Comparison of ENCODE assay signal across 1 cellular context in genomic region chr20:1881240-1881835, GRCh38.
TF ChIP-seq lines count a peak whose summit lies in the region.

No MANE protein-coding gene starts in this region.

TF ChIP-seq in HepG2, 621 proteins besides CTCF, POLR2A, EP300 and RAD21 (continued from another document):
- no peak for TF ChIP-seq ZNF318 (CRISPR knock-in tag; IDR thresholded peaks at IDR 0.05)
- TF ChIP-seq HNF4G (IDR thresholded peaks at IDR 0.05; ENCODE audit: borderline replicate concordance, low read depth, low read length) = peak; percentile 94
- TF ChIP-seq HNF4G (CRISPR knock-in tag; IDR thresholded peaks at IDR 0.05; ENCODE audit: borderline replicate concordance, low read depth) = peak; percentile 62; the same call in 1 of the 2 replicates
- TF ChIP-seq ZNF160 (CRISPR knock-in tag; IDR thresholded peaks at IDR 0.05) = no peak
- no peak for TF ChIP-seq IKZF1 (IDR thresholded peaks at IDR 0.05)
- TF ChIP-seq ZNF251 (CRISPR knock-in tag; IDR thresholded peaks at IDR 0.05) = no peak
- TF ChIP-seq DPF2 (CRISPR knock-in tag; IDR thresholded peaks at IDR 0.05; ENCODE audit: borderline replicate concordance, low read depth) = 0 out of 2 replicates have a peak, but pooled peaks have one; percentile 24
- TF ChIP-seq NR2C2 (CRISPR knock-in tag; IDR thresholded peaks at IDR 0.05; ENCODE audit: borderline replicate concordance) = peak; percentile 91
- no peak for TF ChIP-seq MAFF (IDR thresholded peaks at IDR 0.05; ENCODE audit: low read depth, low read length)
- TF ChIP-seq ZFP36L2 (CRISPR knock-in tag; IDR thresholded peaks at IDR 0.05) = no peak
- TF ChIP-seq ZNF788 (CRISPR knock-in tag; IDR thresholded peaks at IDR 0.05; ENCODE audit: borderline replicate concordance) = no peak
- peak; percentile 81 for TF ChIP-seq RARA (CRISPR knock-in tag; IDR thresholded peaks at IDR 0.05)
- no peak for TF ChIP-seq REST (IDR thresholded peaks at IDR 0.05; ENCODE audit: borderline replicate concordance in 1 of 2, low read depth in 1 of 2, low read length in 2 of 2)
- no peak for TF ChIP-seq ZNF704 (CRISPR knock-in tag; IDR thresholded peaks at IDR 0.05; ENCODE audit: borderline replicate concordance)
- no peak for TF ChIP-seq SMAD3 (CRISPR knock-in tag; IDR thresholded peaks at IDR 0.05)
- no peak for TF ChIP-seq ZNF543 (CRISPR knock-in tag; IDR thresholded peaks at IDR 0.05)
- TF ChIP-seq KLF13 (CRISPR knock-in tag; IDR thresholded peaks at IDR 0.05) = no peak
- no peak for TF ChIP-seq CBFB (CRISPR knock-in tag; IDR thresholded peaks at IDR 0.05)
- peak; percentile 86 for TF ChIP-seq HNRNPL (IDR thresholded peaks at IDR 0.05; ENCODE audit: low read depth, low read length)
- no peak for TF ChIP-seq ZNF138 (CRISPR knock-in tag; IDR thresholded peaks at IDR 0.05; ENCODE audit: low read depth)
- no peak for TF ChIP-seq BRD4 (CRISPR knock-in tag; IDR thresholded peaks at IDR 0.05)
- no peak for TF ChIP-seq LCORL (IDR thresholded peaks at IDR 0.05)
- TF ChIP-seq LCORL (CRISPR knock-in tag; IDR thresholded peaks at IDR 0.05) = peak; percentile 24; the same call in 1 of the 2 replicates
- no peak for TF ChIP-seq ZNF746 (CRISPR knock-in tag; IDR thresholded peaks at IDR 0.05)
- TF ChIP-seq NR2F6 (IDR thresholded peaks at IDR 0.05) = peak; percentile 82
- peak; percentile 72 for TF ChIP-seq NR2F6 (CRISPR knock-in tag; IDR thresholded peaks at IDR 0.05)
- TF ChIP-seq JARID2 (CRISPR knock-in tag; IDR thresholded peaks at IDR 0.05; ENCODE audit: insufficient replicate concordance) = no peak
- no peak for TF ChIP-seq SP4 (CRISPR knock-in tag; IDR thresholded peaks at IDR 0.05)
- TF ChIP-seq CEBPZ (IDR thresholded peaks at IDR 0.05; ENCODE audit: low read length) = no peak
- no peak for TF ChIP-seq ZNF33B (CRISPR knock-in tag; IDR thresholded peaks at IDR 0.05)
- no peak for TF ChIP-seq ZGPAT (CRISPR knock-in tag; IDR thresholded peaks at IDR 0.05)
- no peak for TF ChIP-seq ZNF124 (CRISPR knock-in tag; IDR thresholded peaks at IDR 0.05)
